12 cellular contexts compared by ENCODE assay signal in the genomic region with DNA sequence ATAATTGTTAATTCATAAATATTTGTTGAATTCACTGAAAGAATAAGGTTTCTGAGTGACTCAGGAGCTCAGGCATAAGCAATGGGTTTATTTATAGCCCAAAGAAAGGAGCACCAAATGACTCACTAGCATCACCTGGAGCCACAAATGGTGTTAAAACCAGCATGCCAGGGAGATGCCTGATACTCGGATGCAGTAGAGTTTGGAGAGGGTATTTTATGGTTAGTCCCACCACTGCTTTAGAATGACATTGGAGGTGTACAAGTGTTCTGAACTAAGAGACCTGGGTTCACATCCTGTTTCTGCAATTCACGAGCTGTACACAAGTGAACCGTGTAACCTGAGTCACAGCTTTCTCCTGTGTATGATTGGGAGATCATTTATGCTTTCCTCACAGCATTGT. TPM values are rescaled to one million over a fixed set of nuclear protein-coding genes. Genes with fewer than 3 reads are reported as not detected.
DNase-seq lines count a peak whose midpoint lies in the region; ATAC-seq, FAIRE-seq and TF ChIP-seq lines count a peak whose summit lies in the region.
"Had no signal": no experiment of that assay in that cellular context is flagged by ENCODE, and none has a peak within 500 bp of the region (broad histone marks: within the 10 kb centered on the region; RNA-seq: fewer than 3 reads in every experiment).

No MANE protein-coding gene starts in this region.

- peak in 2 of 3 experiments; percentile 22 to 36; a peak in 1 of 6 replicates for TF ChIP-seq CTCF in K562 (IDR thresholded peaks at IDR 0.05 in 2 of 3, conservative IDR thresholded peaks at IDR 0.05 in 1 of 3; ENCODE audit: insufficient read depth in 2 of 3, low read depth in 1 of 3, low read length in 3 of 3)
- TF ChIP-seq CTCF in lower lobe of right lung (IDR thresholded peaks at IDR 0.05) = no peak

- FAIRE-seq in GM12892 (lab: Jason Lieb, UNC) (peak; percentile 62), K562 (lab: Jason Lieb, UNC) (no peak)

- POLR2A ChIA-PET in K562 (lab: Yijun Ruan, JAX) = no interaction called here

- no TSS peak for BruUV-seq in K562 (replicated peaks; lab: Mats Ljungman, UMichigan)

- no peaks in the 10 kb centered on the region for H3K79me2 ChIP-seq in K562 (ENCODE audit: control insufficient read depth, insufficient read depth, low read length)

- H3K9ac ChIP-seq in K562 (ENCODE audit: insufficient read depth in 1 of 2, low read depth in 2 of 2, low read length in 2 of 2) = no peak overlapping the region

- H3K36me3 ChIP-seq in K562 (ENCODE audit: control insufficient read depth, insufficient read depth, low read length) (no peaks in the 10 kb centered on the region), lower lobe of right lung (peaks cover 11% of the 10 kb centered on the region)

- no peaks in the 10 kb centered on the region for H4K20me1 ChIP-seq in K562 (replicated peaks; ENCODE audit: control insufficient read depth, insufficient read depth, low read length)

- TF ChIP-seq EP300 in K562 (IDR thresholded peaks at IDR 0.05; ENCODE audit: low read length) = no peak

- no peak overlapping the region for H2AFZ ChIP-seq in K562 (ENCODE audit: low read depth, low read length)

- H3K27ac ChIP-seq in K562 (ENCODE audit: extremely low read depth, low read depth, low read length) (no peak overlapping the region), lower lobe of right lung (no peak overlapping the region)

- peak; percentile 57 for ATAC-seq in GM18909 (IDR thresholded peaks at IDR 0.05; ENCODE audit: poor library complexity, unreplicated experiment)
- ATAC-seq in HG02870 (IDR thresholded peaks at IDR 0.05; ENCODE audit: unreplicated experiment) = peak; percentile 83
- no peak for ATAC-seq in K562
- no peak for ATAC-seq in lower lobe of right lung
- no peak for ATAC-seq in left cardiac atrium
- ATAC-seq: T-helper 17 cell had no signal

- TF ChIP-seq POLR2A in GM12892 (IDR thresholded peaks at IDR 0.05; ENCODE audit: low read depth, low read length) = no peak
- no peak for TF ChIP-seq POLR2A in K562 (conservative IDR thresholded peaks at IDR 0.05)

- no peak for DNase-seq in GM12892 (ENCODE audit: insufficient read length)
- DNase-seq in K562 (ENCODE audit: extremely low read depth in 1 of 4, low spot score in 3 of 4) = no peak
- no peak for DNase-seq in lower lobe of right lung
- DNase-seq in putamen (ENCODE audit: low spot score) = no peak
- DNase-seq in left cardiac atrium = no peak
- no peak for DNase-seq in T-helper 9 cell
- DNase-seq: mesenchymal stem cell; NK-92 treated with Interleukin-12 subunit alpha and Interleukin-12 subunit beta, amount 100 ng/mL, for 24 hours; retina; T-helper 17 cell had no signal

- H3K27me3 ChIP-seq in K562 (ENCODE audit: control insufficient read depth in 2 of 2, insufficient read depth in 2 of 2, low read length in 2 of 2) = no peaks in the 10 kb centered on the region
- H3K27me3 ChIP-seq in lower lobe of right lung (ENCODE audit: low read depth) = no peaks in the 10 kb centered on the region

- intact Hi-C loops in K562 (cut with micrococcal nuclease) (loop anchor here (5.0 kb wide), 1 partner anchor 265 kb away; the partner anchor contains the start of gene ZNF131), lower lobe of right lung (cut with DNase I) (no loop called here), left cardiac atrium (cut with DNase I) (loop anchor here (5.0 to 10.0 kb wide), 3 partner anchors 152 to 280 kb away; no protein-coding TSS in a partner anchor)

- in situ Hi-C loops in K562 (cut with MboI) = loop anchor here (10.0 kb wide), 2 partner anchors 312 to 472 kb away; no protein-coding TSS in a partner anchor

- CTCF ChIA-PET in K562 (lab: Yijun Ruan, JAX; ENCODE audit: low intra/inter-chr PET ratio) = interaction anchor here (0.6 kb wide), 1 partner anchor 375 kb away, joined by 3 read pairs; no protein-coding TSS in a partner anchor

- WGBS in K562 (ENCODE audit: insufficient coverage, low coverage, missing lambda C conversion rate) = 14% methylated on average over 3 of the region's 3 CpGs

- no peak overlapping the region for H3K4me2 ChIP-seq in K562 (ENCODE audit: insufficient read depth, low read length)

- no peaks in the 10 kb centered on the region; a peak in 1 of 5 replicates for H3K4me1 ChIP-seq in K562 (replicated peaks in 1 of 2; ENCODE audit: control insufficient read depth in 2 of 2, insufficient read depth in 2 of 2, low read length in 2 of 2)
- no peaks in the 10 kb centered on the region for H3K4me1 ChIP-seq in lower lobe of right lung

- no peak overlapping the region for H3K4me3 ChIP-seq in K562
- no peak overlapping the region for H3K4me3 ChIP-seq in lower lobe of right lung

- H3K9me3 ChIP-seq in K562 (replicated peaks; ENCODE audit: control insufficient read depth, insufficient read depth, low read depth, low read length) (no peaks in the 10 kb centered on the region), lower lobe of right lung (no peaks in the 10 kb centered on the region)

- TF ChIP-seq RAD21 in K562 (CRISPR knock-in tag; conservative IDR thresholded peaks at IDR 0.05 in 1 of 2, IDR thresholded peaks at IDR 0.05 in 1 of 2) = peak in 1 of 2 experiments; percentile 59; a peak in 2 of 4 replicates

- no peaks in the 10 kb centered on the region for H3K9me1 ChIP-seq in K562 (ENCODE audit: control insufficient read depth, insufficient read depth, low read length)

TF ChIP-seq in K562, 482 proteins besides CTCF, POLR2A, EP300 and RAD21 (continues in another document):
- TF ChIP-seq MEF2A (IDR thresholded peaks at IDR 0.05; ENCODE audit: control insufficient read depth, low read depth, low read length) (peak; percentile 73; the same call in 1 of the 2 replicates), PPARD (CRISPR knock-in tag; IDR thresholded peaks at IDR 0.05) (no peak), CREB5 (CRISPR knock-in tag; IDR thresholded peaks at IDR 0.05) (no peak), YY1 (IDR thresholded peaks at IDR 0.05; ENCODE audit: borderline replicate concordance in 1 of 3, control insufficient read depth in 1 of 3, extremely low read depth in 1 of 3, insufficient read depth in 3 of 3, insufficient read length in 1 of 3, insufficient replicate concordance in 2 of 3, low read depth in 1 of 3, low read length in 2 of 3) (no peak)
- TF ChIP-seq, protein P1, sequence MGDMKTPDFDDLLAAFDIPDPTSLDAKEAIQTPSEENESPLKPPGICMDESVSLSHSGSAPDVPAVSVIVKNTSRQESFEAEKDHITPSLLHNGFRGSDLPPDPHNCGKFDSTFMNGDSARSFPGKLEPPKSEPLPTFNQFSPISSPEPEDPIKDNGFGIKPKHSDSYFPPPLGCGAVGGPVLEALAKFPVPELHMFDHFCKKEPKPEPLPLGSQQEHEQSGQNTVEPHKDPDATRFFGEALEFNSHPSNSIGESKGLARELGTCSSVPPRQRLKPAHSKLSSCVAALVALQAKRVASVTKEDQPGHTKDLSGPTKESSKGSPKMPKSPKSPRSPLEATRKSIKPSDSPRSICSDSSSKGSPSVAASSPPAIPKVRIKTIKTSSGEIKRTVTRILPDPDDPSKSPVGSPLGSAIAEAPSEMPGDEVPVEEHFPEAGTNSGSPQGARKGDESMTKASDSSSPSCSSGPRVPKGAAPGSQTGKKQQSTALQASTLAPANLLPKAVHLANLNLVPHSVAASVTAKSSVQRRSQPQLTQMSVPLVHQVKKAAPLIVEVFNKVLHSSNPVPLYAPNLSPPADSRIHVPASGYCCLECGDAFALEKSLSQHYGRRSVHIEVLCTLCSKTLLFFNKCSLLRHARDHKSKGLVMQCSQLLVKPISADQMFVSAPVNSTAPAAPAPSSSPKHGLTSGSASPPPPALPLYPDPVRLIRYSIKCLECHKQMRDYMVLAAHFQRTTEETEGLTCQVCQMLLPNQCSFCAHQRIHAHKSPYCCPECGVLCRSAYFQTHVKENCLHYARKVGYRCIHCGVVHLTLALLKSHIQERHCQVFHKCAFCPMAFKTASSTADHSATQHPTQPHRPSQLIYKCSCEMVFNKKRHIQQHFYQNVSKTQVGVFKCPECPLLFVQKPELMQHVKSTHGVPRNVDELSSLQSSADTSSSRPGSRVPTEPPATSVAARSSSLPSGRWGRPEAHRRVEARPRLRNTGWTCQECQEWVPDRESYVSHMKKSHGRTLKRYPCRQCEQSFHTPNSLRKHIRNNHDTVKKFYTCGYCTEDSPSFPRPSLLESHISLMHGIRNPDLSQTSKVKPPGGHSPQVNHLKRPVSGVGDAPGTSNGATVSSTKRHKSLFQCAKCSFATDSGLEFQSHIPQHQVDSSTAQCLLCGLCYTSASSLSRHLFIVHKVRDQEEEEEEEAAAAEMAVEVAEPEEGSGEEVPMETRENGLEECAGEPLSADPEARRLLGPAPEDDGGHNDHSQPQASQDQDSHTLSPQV (IDR thresholded peaks at IDR 0.05) = no peak

RNA-seq across cellular contexts. Expression of gene CCL28, which starts 25.2 kb away (rescaled TPM):
- 13.1 TPM for polyA plus RNA-seq in GM12892 (2012; ENCODE audit: missing spikeins)
- not detected in 2 replicates for total RNA-seq in K562 (2011; cell fraction: chromatin; rRNA removed; ENCODE audit: low replicate concordance)
- total RNA-seq in K562 (2011; cell fraction: nucleolus; rRNA removed) = not detected in 2 replicates
- not detected in 2 replicates for total RNA-seq in K562 (2011; cell fraction: nucleoplasm; rRNA removed)
- not detected in 2 replicates for total RNA-seq in K562 (2014; rRNA removed)
- not detected in 2 replicates for total RNA-seq in K562 (2014; rRNA removed; fragmentation: Illumina TruSeq; extraction: Trizol)
- total RNA-seq in K562 (2015; rRNA removed; fragmentation: Illumina TruSeq; extraction: Trizol) = not detected in 2 replicates
- total RNA-seq in K562 (2021) = not detected in 2 replicates
- polyA plus RNA-seq in K562 (2011; rRNA removed) = 0.11 TPM in 1 of 2 replicates, not detected in the other
- 0.06 TPM in 1 of 2 replicates, not detected in the other for polyA plus RNA-seq in K562 (2011; cell fraction: cytosol; rRNA removed)
- polyA plus RNA-seq in K562 (2011; cell fraction: nucleus; rRNA removed) = 0.04 TPM in 1 of 2 replicates, not detected in the other
- not detected in 2 replicates for polyA plus RNA-seq in K562 (2012)
- polyA plus RNA-seq in K562 (2014; fragmentation: Illumina TruSeq; extraction: Trizol) = not detected in 2 replicates
- not detected for polyA plus RNA-seq in K562 (2014; fragmentation: Nextera tagmentation; extraction: Ambion mirVana)
- not detected in 2 replicates for polyA plus RNA-seq in K562 (2014; rRNA removed)
- not detected in 2 replicates for polyA minus RNA-seq in K562 (2011; rRNA and poly(A)+ RNA removed)
- not detected in 2 replicates for polyA minus RNA-seq in K562 (2011; cell fraction: cytosol; rRNA and poly(A)+ RNA removed)
- polyA minus RNA-seq in K562 (2011; cell fraction: nucleus; rRNA and poly(A)+ RNA removed) = not detected in 2 replicates
- total RNA-seq in lower lobe of right lung = 7.7 TPM
- total RNA-seq in left cardiac atrium = 1 to 10 TPM; 1.2 to 1.6 TPM

Comparison
In these comparisons a context has a peak if more than half of its experiments do, and no peak if none do; other contexts are left out.
1. ATAC-seq: peak in GM18909 (single experiment) and HG02870 (single experiment); none in K562 (single experiment), lower lobe of right lung (0 of 2) and left cardiac atrium (0 of 2).